In the genomic region with DNA sequence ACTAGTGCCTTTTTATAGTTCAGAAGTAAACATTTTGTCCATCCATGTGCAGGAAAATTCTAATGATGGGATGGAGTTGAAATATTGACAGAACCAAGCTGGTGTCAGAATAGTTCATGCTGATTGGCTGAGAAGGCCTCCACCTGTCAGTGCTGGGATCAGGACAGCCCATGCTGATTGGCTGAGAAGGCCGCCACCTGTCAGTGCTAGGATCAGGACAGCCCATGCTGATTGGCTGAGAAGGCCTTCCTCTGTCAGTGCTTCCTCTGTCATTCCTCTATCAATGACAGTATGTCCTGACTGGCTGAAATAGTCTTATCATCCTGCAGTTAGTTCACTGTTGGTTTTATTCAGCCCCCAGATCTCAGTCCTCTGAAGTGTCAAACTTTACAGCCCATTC, we compare ENCODE assay signal across 19 cellular contexts.
DNase-seq lines count a peak whose midpoint lies in the region; ATAC-seq, FAIRE-seq and TF ChIP-seq lines count a peak whose summit lies in the region.
"Had no signal": no experiment of that assay in that cellular context is flagged by ENCODE, and none has a peak within 500 bp of the region (broad histone marks: within the 10 kb centered on the region; RNA-seq: fewer than 3 reads in every experiment).

No MANE protein-coding gene starts in this region.

- BruUV-seq in K562 (replicated peaks; lab: Mats Ljungman, UMichigan): no TSS peak

- H3K9me3 ChIP-seq in K562 (replicated peaks; ENCODE audit: control insufficient read depth, insufficient read depth, low read depth, low read length): no peaks in the 10 kb centered on the region
- no peaks in the 10 kb centered on the region for H3K9me3 ChIP-seq in naive thymus-derived CD4-positive, alpha-beta T cell (ENCODE audit: control insufficient read depth in 2 of 3, low read length in 3 of 3)

- H3K4me3 ChIP-seq in K562: no peak overlapping the region
- no peak overlapping the region for H3K4me3 ChIP-seq in naive thymus-derived CD4-positive, alpha-beta T cell (ENCODE audit: low read length)

- no peak for DNase-seq in activated CD4-positive, alpha-beta memory T cell treated with anti-CD3 and anti-CD28 coated beads for 36 hours
- no peak for DNase-seq in activated CD4-positive, alpha-beta memory T cell treated with anti-CD3 and anti-CD28 coated beads, Interleukin-2, amount 10 ng/mL, durations not matched to agents 7 days and 5 days
- DNase-seq in GM12892 (ENCODE audit: insufficient read length) (no peak), K562 (ENCODE audit: extremely low read depth in 1 of 4, low spot score in 3 of 4) (peak; percentile 30 to 48 (median 44)), GM03348 (ENCODE audit: low spot score) (no peak), SIG-M5 (lab: John Stamatoyannopoulos, UW) (no peak)
- no peak for DNase-seq in naive thymus-derived CD4-positive, alpha-beta T cell
- DNase-seq: activated CD4-positive, CD25-positive, alpha-beta regulatory T cell; activated T-cell treated with anti-CD3 and anti-CD28 coated beads, Interleukin-2, amount 50 U/mL, for 1 hour; GDM1; kidney; NCI-H2081 treated with DMSO at 0.1 percent for 48 hours; NCI-H526 treated with DMSO at 0.1 percent for 48 hours; stimulated activated CD4-positive, alpha-beta T cell treated with anti-CD3 and anti-CD28 coated beads, Interleukin-12 subunit alpha, Interleukin-12 subunit beta, amount 100 ng/mL, for 4 hours; T-helper 1 cell had no signal

- H3K9me3 Mint-ChIP-seq in activated CD4-positive, alpha-beta memory T cell treated with anti-CD3 and anti-CD28 coated beads for 36 hours: no peaks in the 10 kb centered on the region
- H3K9me3 Mint-ChIP-seq in activated CD4-positive, alpha-beta memory T cell treated with anti-CD3 and anti-CD28 coated beads, Interleukin-2, amount 10 ng/mL, durations not matched to agents 7 days and 5 days: no peaks in the 10 kb centered on the region
- no peaks in the 10 kb centered on the region for H3K9me3 Mint-ChIP-seq in naive thymus-derived CD4-positive, alpha-beta T cell

- POLR2A ChIA-PET in activated CD4-positive, alpha-beta memory T cell treated with anti-CD3 and anti-CD28 coated beads for 36 hours (lab: Charles Lee): no interaction called here
- POLR2A ChIA-PET in activated CD4-positive, alpha-beta memory T cell treated with anti-CD3 and anti-CD28 coated beads, Interleukin-2, amount 10 ng/mL, durations not matched to agents 7 days and 5 days (lab: Charles Lee): interaction anchor here (1.1 to 1.9 kb wide), 2 partner anchors 33 to 150 kb away, joined by 3 to 8 read pairs; no protein-coding TSS in a partner anchor
- POLR2A ChIA-PET in K562 (lab: Yijun Ruan, JAX): interaction anchor here (0.6 kb wide), 1 partner anchor 245 kb away, joined by 3 read pairs; no protein-coding TSS in a partner anchor
- POLR2A ChIA-PET in naive thymus-derived CD4-positive, alpha-beta T cell (lab: Charles Lee): interaction anchor here (1.0 kb wide), 1 partner anchor 27 kb away, joined by 3 read pairs; no protein-coding TSS in a partner anchor

- 80% methylated on average over 1 of the region's 1 CpG for WGBS in K562 (ENCODE audit: insufficient coverage, low coverage, missing lambda C conversion rate)

- H2AFZ ChIP-seq in K562 (ENCODE audit: low read depth, low read length): no peak overlapping the region

- peaks cover 63% of the 10 kb centered on the region for H3K79me2 ChIP-seq in K562 (ENCODE audit: control insufficient read depth, insufficient read depth, low read length)

- peaks cover 0 to 8% of the 10 kb centered on the region in 2 experiments; a peak in 2 of 5 replicates for H3K4me1 ChIP-seq in K562 (replicated peaks in 1 of 2; ENCODE audit: control insufficient read depth in 2 of 2, insufficient read depth in 2 of 2, low read length in 2 of 2)
- H3K4me1 ChIP-seq in naive thymus-derived CD4-positive, alpha-beta T cell (ENCODE audit: control insufficient read depth in 2 of 2, insufficient read depth in 2 of 2, low read length in 2 of 2): peaks cover 24 to 56% of the 10 kb centered on the region in 2 donors

- H3K36me3 ChIP-seq in K562 (ENCODE audit: control insufficient read depth, insufficient read depth, low read length): peaks cover 79% of the 10 kb centered on the region
- H3K36me3 ChIP-seq in naive thymus-derived CD4-positive, alpha-beta T cell (ENCODE audit: control insufficient read depth in 2 of 3, insufficient read depth in 3 of 3, low read length in 3 of 3): peaks cover 6 to 44% (median 22%) of the 10 kb centered on the region in 3 experiments

- TF ChIP-seq EP300 in K562 (IDR thresholded peaks at IDR 0.05; ENCODE audit: low read length): no peak

- H3K27ac Mint-ChIP-seq in activated CD4-positive, alpha-beta memory T cell treated with anti-CD3 and anti-CD28 coated beads for 36 hours: peak overlapping the region; percentile 54
- H3K27ac Mint-ChIP-seq in activated CD4-positive, alpha-beta memory T cell treated with anti-CD3 and anti-CD28 coated beads, Interleukin-2, amount 10 ng/mL, durations not matched to agents 7 days and 5 days: no peak overlapping the region
- peak overlapping the region in 4 of 9 donors; percentile 15 to 67 (median 50) for H3K27ac Mint-ChIP-seq in naive thymus-derived CD4-positive, alpha-beta T cell

- H3K27me3 ChIP-seq in K562 (ENCODE audit: control insufficient read depth in 2 of 2, insufficient read depth in 2 of 2, low read length in 2 of 2): no peaks in the 10 kb centered on the region
- no peaks in the 10 kb centered on the region for H3K27me3 ChIP-seq in naive thymus-derived CD4-positive, alpha-beta T cell (ENCODE audit: control insufficient read depth in 2 of 2, insufficient read depth in 2 of 2, low read length in 2 of 2)

- no peaks in the 10 kb centered on the region for H3K27me3 Mint-ChIP-seq in activated CD4-positive, alpha-beta memory T cell treated with anti-CD3 and anti-CD28 coated beads for 36 hours
- no peaks in the 10 kb centered on the region for H3K27me3 Mint-ChIP-seq in activated CD4-positive, alpha-beta memory T cell treated with anti-CD3 and anti-CD28 coated beads, Interleukin-2, amount 10 ng/mL, durations not matched to agents 7 days and 5 days
- no peaks in the 10 kb centered on the region for H3K27me3 Mint-ChIP-seq in naive thymus-derived CD4-positive, alpha-beta T cell

- no peak for TF ChIP-seq RAD21 in K562 (CRISPR knock-in tag; conservative IDR thresholded peaks at IDR 0.05 in 1 of 2, IDR thresholded peaks at IDR 0.05 in 1 of 2)

- H3K9ac ChIP-seq in K562 (ENCODE audit: insufficient read depth in 1 of 2, low read depth in 2 of 2, low read length in 2 of 2): no peak overlapping the region

- peak; percentile 30 for FAIRE-seq in GM12892 (lab: Jason Lieb, UNC)
- FAIRE-seq in K562 (lab: Jason Lieb, UNC): peak; percentile 76
- FAIRE-seq: A204.1, GM18507, kidney had no signal

- H3K4me1 Mint-ChIP-seq in activated CD4-positive, alpha-beta memory T cell treated with anti-CD3 and anti-CD28 coated beads for 36 hours (ENCODE audit: low read depth): peaks cover 87% of the 10 kb centered on the region
- H3K4me1 Mint-ChIP-seq in activated CD4-positive, alpha-beta memory T cell treated with anti-CD3 and anti-CD28 coated beads, Interleukin-2, amount 10 ng/mL, durations not matched to agents 7 days and 5 days: peaks cover 68% of the 10 kb centered on the region
- H3K4me1 Mint-ChIP-seq in naive thymus-derived CD4-positive, alpha-beta T cell: peaks cover 57 to 91% (median 82%) of the 10 kb centered on the region in 7 donors

- H3K36me3 Mint-ChIP-seq in activated CD4-positive, alpha-beta memory T cell treated with anti-CD3 and anti-CD28 coated beads for 36 hours: peaks cover 39% of the 10 kb centered on the region
- H3K36me3 Mint-ChIP-seq in activated CD4-positive, alpha-beta memory T cell treated with anti-CD3 and anti-CD28 coated beads, Interleukin-2, amount 10 ng/mL, durations not matched to agents 7 days and 5 days (ENCODE audit: low read depth): peaks cover 68% of the 10 kb centered on the region
- peaks cover 0 to 38% (median 26%) of the 10 kb centered on the region in 5 donors for H3K36me3 Mint-ChIP-seq in naive thymus-derived CD4-positive, alpha-beta T cell

- H4K20me1 ChIP-seq in K562 (replicated peaks; ENCODE audit: control insufficient read depth, insufficient read depth, low read length): no peaks in the 10 kb centered on the region

- CTCF ChIA-PET in activated CD4-positive, alpha-beta memory T cell treated with anti-CD3 and anti-CD28 coated beads for 36 hours (lab: Charles Lee): interaction anchor here (0.7 to 1.1 kb wide), 3 partner anchors 22 to 150 kb away, joined by 3 to 5 read pairs (median 3); no protein-coding TSS in a partner anchor
- CTCF ChIA-PET in activated CD4-positive, alpha-beta memory T cell treated with anti-CD3 and anti-CD28 coated beads, Interleukin-2, amount 10 ng/mL, durations not matched to agents 7 days and 5 days (lab: Charles Lee): interaction anchor here (0.6 kb wide), 1 partner anchor 142 kb away, joined by 3 read pairs; no protein-coding TSS in a partner anchor
- CTCF ChIA-PET in K562 (lab: Yijun Ruan, JAX; ENCODE audit: low intra/inter-chr PET ratio): no interaction called here
- CTCF ChIA-PET in naive thymus-derived CD4-positive, alpha-beta T cell (lab: Charles Lee): interaction anchor here (0.6 kb wide), 1 partner anchor 41 kb away, joined by 3 read pairs; no protein-coding TSS in a partner anchor

- intact Hi-C loops in activated CD4-positive, alpha-beta memory T cell treated with anti-CD3 and anti-CD28 coated beads for 36 hours (cut with micrococcal nuclease): no loop called here
- intact Hi-C loops in K562 (cut with micrococcal nuclease): no loop called here
- intact Hi-C loops in naive thymus-derived CD4-positive, alpha-beta T cell (cut with micrococcal nuclease): no loop called here

- no peak for TF ChIP-seq CTCF in K562 (IDR thresholded peaks at IDR 0.05 in 2 of 3, conservative IDR thresholded peaks at IDR 0.05 in 1 of 3; ENCODE audit: insufficient read depth in 2 of 3, low read depth in 1 of 3, low read length in 3 of 3)

- no peaks in the 10 kb centered on the region for H3K9me1 ChIP-seq in K562 (ENCODE audit: control insufficient read depth, insufficient read depth, low read length)

- in situ Hi-C loops in K562 (cut with MboI): no loop called here

- ATAC-seq in K562 (peak; percentile 89), HG02840 (IDR thresholded peaks at IDR 0.05; ENCODE audit: low FRiP score, unreplicated experiment) (no peak)
- no peak for ATAC-seq in naive thymus-derived CD4-positive, alpha-beta T cell
- ATAC-seq: Panc1 had no signal

- no peak overlapping the region for H3K27ac ChIP-seq in K562 (ENCODE audit: extremely low read depth, low read depth, low read length)
- peak overlapping the region; percentile 25 for H3K27ac ChIP-seq in naive thymus-derived CD4-positive, alpha-beta T cell (ENCODE audit: low read depth, low read length)

- no peak overlapping the region for H3K4me3 Mint-ChIP-seq in activated CD4-positive, alpha-beta memory T cell treated with anti-CD3 and anti-CD28 coated beads for 36 hours
- H3K4me3 Mint-ChIP-seq in activated CD4-positive, alpha-beta memory T cell treated with anti-CD3 and anti-CD28 coated beads, Interleukin-2, amount 10 ng/mL, durations not matched to agents 7 days and 5 days: no peak overlapping the region
- no peak overlapping the region for H3K4me3 Mint-ChIP-seq in naive thymus-derived CD4-positive, alpha-beta T cell

- no peak overlapping the region for H3K4me2 ChIP-seq in K562 (ENCODE audit: insufficient read depth, low read length)

- TF ChIP-seq POLR2A in GM12892 (IDR thresholded peaks at IDR 0.05; ENCODE audit: low read depth, low read length): no peak
- no peak for TF ChIP-seq POLR2A in K562 (conservative IDR thresholded peaks at IDR 0.05)

Comparison
In these comparisons a context has a peak if more than half of its experiments do, and no peak if none do; other contexts are left out.
1. DNase-seq: peak in K562 (4 of 4); none in activated CD4-positive, alpha-beta memory T cell treated with anti-CD3 and anti-CD28 coated beads for 36 hours (single experiment), activated CD4-positive, alpha-beta memory T cell treated with anti-CD3 and anti-CD28 coated beads, Interleukin-2, amount 10 ng/mL, durations not matched to agents 7 days and 5 days (single experiment), GM12892 (single experiment), naive thymus-derived CD4-positive, alpha-beta T cell (0 of 9), GM03348 (single experiment) and SIG-M5 (single experiment).